1 cellular context compared by ENCODE assay signal in genomic region chr6:163356743-163357142, GRCh38.
TF ChIP-seq lines count a peak whose summit lies in the region.

No MANE protein-coding gene starts in this region.

TF ChIP-seq in K562, 482 proteins besides CTCF, POLR2A, EP300 and RAD21 (continued from another document and continues in another):
- TF ChIP-seq BRD4 (IDR thresholded peaks at IDR 0.05) (no peak), CREB3L1 (IDR thresholded peaks at IDR 0.05; ENCODE audit: borderline replicate concordance, low read depth) (no peak), ZNF224 (CRISPR knock-in tag; IDR thresholded peaks at IDR 0.05) (no peak), THRB (CRISPR knock-in tag; conservative IDR thresholded peaks at IDR 0.05) (peak; percentile 65), ZBTB5 (IDR thresholded peaks at IDR 0.05) (0 out of 2 replicates have a peak, but pooled peaks have one; percentile 52), ZNF407 (IDR thresholded peaks at IDR 0.05; ENCODE audit: low read depth) (0 out of 2 replicates have a peak, but pooled peaks have one; percentile 22), KAT8 (IDR thresholded peaks at IDR 0.05; ENCODE audit: low read depth) (no peak), RBM39 (optimal IDR thresholded peaks at IDR 0.05; ENCODE audit: low read depth, low read length) (no peak), TSC22D4 (tag; IDR thresholded peaks at IDR 0.05) (peak; percentile 96; the same call in 1 of the 2 replicates), ZBTB49 (CRISPR knock-in tag; IDR thresholded peaks at IDR 0.05; ENCODE audit: borderline replicate concordance) (no peak), ZMIZ1 (IDR thresholded peaks at IDR 0.05; ENCODE audit: low read depth in 2 of 2, low read length in 2 of 2) (no peak), TOE1 (IDR thresholded peaks at IDR 0.05; ENCODE audit: borderline replicate concordance) (peak; percentile 16; the same call in 1 of the 2 replicates), TOE1 (CRISPR knock-in tag; IDR thresholded peaks at IDR 0.05; ENCODE audit: borderline replicate concordance, low read depth) (no peak), SMARCA5 (IDR thresholded peaks at IDR 0.05) (peak; percentile 86; the same call in 1 of the 2 replicates), TARDBP (IDR thresholded peaks at IDR 0.05) (no peak), ZNF212 (CRISPR knock-in tag; IDR thresholded peaks at IDR 0.05) (no peak), PTBP1 (IDR thresholded peaks at IDR 0.05; ENCODE audit: low read depth, low read length) (no peak), ZNF316 (IDR thresholded peaks at IDR 0.05) (no peak), SMAD2 (IDR thresholded peaks at IDR 0.05; ENCODE audit: low read depth, low read length) (no peak), CSDE1 (IDR thresholded peaks at IDR 0.05) (0 out of 4 replicates have a peak, but pooled peaks of 1 of the 2 experiments have one; percentile 50), ZNF551 (CRISPR knock-in tag; IDR thresholded peaks at IDR 0.05) (no peak), ATF2 (CRISPR knock-in tag; IDR thresholded peaks at IDR 0.05) (no peak), ELF4 (CRISPR knock-in tag; IDR thresholded peaks at IDR 0.05) (peak; percentile 57; the same call in 1 of the 2 replicates), PPARD (CRISPR knock-in tag; IDR thresholded peaks at IDR 0.05) (no peak), NCOA4 (IDR thresholded peaks at IDR 0.05; ENCODE audit: partially characterized antibody) (peak; percentile 52), ZNF354B (CRISPR knock-in tag; IDR thresholded peaks at IDR 0.05) (no peak), ZNF23 (CRISPR knock-in tag; IDR thresholded peaks at IDR 0.05) (no peak), HLTF (IDR thresholded peaks at IDR 0.05) (peak; percentile 76; the same call in 1 of the 2 replicates), ZC3H11A (IDR thresholded peaks at IDR 0.05; ENCODE audit: low read depth, low read length) (no peak), CCNT2 (IDR thresholded peaks at IDR 0.05; ENCODE audit: borderline replicate concordance, extremely low read depth, insufficient read length, low read depth, low read length) (no peak), SRF (CRISPR knock-in tag; IDR thresholded peaks at IDR 0.05) (no peak), SP1 (CRISPR knock-in tag; IDR thresholded peaks at IDR 0.05) (no peak), NFRKB (IDR thresholded peaks at IDR 0.05; ENCODE audit: low read depth) (no peak), SETDB1 (IDR thresholded peaks at IDR 0.05; ENCODE audit: low read length) (no peak), ZC3H8 (IDR thresholded peaks at IDR 0.05) (no peak), CREM (IDR thresholded peaks at IDR 0.05; ENCODE audit: low read depth) (no peak), NKRF (IDR thresholded peaks at IDR 0.05; ENCODE audit: borderline replicate concordance) (peak; percentile 41; the same call in 1 of the 2 replicates)
